Comparison of ENCODE assay signal across 9 cellular contexts in the genomic region with DNA sequence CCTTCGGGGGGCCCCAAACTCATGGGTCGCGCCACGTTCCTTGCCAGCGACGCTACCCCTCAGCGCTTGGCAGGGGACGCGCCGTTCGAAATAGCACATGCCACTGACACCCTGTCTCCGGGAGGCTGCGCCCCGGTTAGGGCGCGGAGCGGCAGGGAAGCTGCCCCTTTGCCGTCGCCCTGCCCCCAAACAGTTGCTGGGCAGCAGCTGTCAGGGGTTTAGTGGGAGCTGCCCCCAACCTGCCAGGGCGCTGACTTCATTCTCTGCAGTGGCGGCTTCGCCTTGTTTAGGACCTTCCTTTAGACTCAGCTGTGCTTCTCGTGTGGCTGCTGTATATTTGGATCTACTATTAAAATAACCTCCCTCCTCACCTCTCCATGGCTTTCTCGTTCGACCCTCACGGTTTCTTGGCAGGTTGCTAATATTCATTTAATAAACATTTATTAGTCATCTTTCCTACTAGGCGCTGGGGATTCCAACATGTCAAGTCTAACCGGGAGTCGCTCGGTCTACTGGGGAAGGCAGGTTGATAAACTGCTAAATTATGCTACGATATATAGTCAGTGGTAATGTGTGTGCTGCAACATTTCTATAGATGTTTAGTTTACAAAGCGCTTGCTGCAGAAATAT. TPM values are rescaled to one million over a fixed set of nuclear protein-coding genes. Genes with fewer than 3 reads are reported as not detected.
DNase-seq lines count a peak whose midpoint lies in the region; ATAC-seq and TF ChIP-seq lines count a peak whose summit lies in the region.
"Had no signal": no experiment of that assay in that cellular context is flagged by ENCODE, and none has a peak within 500 bp of the region (broad histone marks: within the 10 kb centered on the region; RNA-seq: fewer than 3 reads in every experiment).

No MANE protein-coding gene starts in this region.

- H3K27ac ChIP-seq in C4-2B (peak overlapping the region; percentile 90), cardiac muscle cell (no peak overlapping the region)

- H3K36me3 Mint-ChIP-seq in activated naive CD4-positive, alpha-beta T cell treated with anti-CD3 and anti-CD28 coated beads, Interleukin-2, amount 10 ng/mL, durations not matched to agents 7 days and 5 days, result peaks cover 4% of the 10 kb centered on the region
- no peaks in the 10 kb centered on the region for H3K36me3 Mint-ChIP-seq in progenitor cell of endocrine pancreas (ENCODE audit: insufficient read depth)

- no peaks in the 10 kb centered on the region for H3K9me3 Mint-ChIP-seq in activated naive CD4-positive, alpha-beta T cell treated with anti-CD3 and anti-CD28 coated beads, Interleukin-2, amount 10 ng/mL, durations not matched to agents 7 days and 5 days
- no peaks in the 10 kb centered on the region for H3K9me3 Mint-ChIP-seq in progenitor cell of endocrine pancreas (ENCODE audit: low read depth)

- TF ChIP-seq CTCF in C4-2B (conservative IDR thresholded peaks at IDR 0.05), result no peak
- TF ChIP-seq CTCF in cardiac muscle cell (IDR thresholded peaks at IDR 0.05; ENCODE audit: low read depth, low read length), result no peak
- TF ChIP-seq CTCF in progenitor cell of endocrine pancreas (IDR thresholded peaks at IDR 0.05; ENCODE audit: unreplicated experiment), result no peak

- H3K36me3 ChIP-seq in cardiac muscle cell, result no peaks in the 10 kb centered on the region

- H3K4me1 ChIP-seq in cardiac muscle cell (ENCODE audit: low read depth), result peaks cover 5% of the 10 kb centered on the region

- peak overlapping the region; percentile 92 for H3K4me3 Mint-ChIP-seq in activated naive CD4-positive, alpha-beta T cell treated with anti-CD3 and anti-CD28 coated beads, Interleukin-2, amount 10 ng/mL, durations not matched to agents 7 days and 5 days
- peak overlapping the region; percentile 88 for H3K4me3 Mint-ChIP-seq in progenitor cell of endocrine pancreas (ENCODE audit: low read depth)

- H3K27ac Mint-ChIP-seq in activated naive CD4-positive, alpha-beta T cell treated with anti-CD3 and anti-CD28 coated beads, Interleukin-2, amount 10 ng/mL, durations not matched to agents 7 days and 5 days, result peak overlapping the region; percentile 95
- H3K27ac Mint-ChIP-seq in progenitor cell of endocrine pancreas, result peak overlapping the region; percentile 93

- H3K27me3 ChIP-seq in cardiac muscle cell, result no peaks in the 10 kb centered on the region

- CTCF ChIA-PET in activated naive CD4-positive, alpha-beta T cell treated with anti-CD3 and anti-CD28 coated beads, Interleukin-2, amount 10 ng/mL, durations not matched to agents 7 days and 5 days (lab: Charles Lee), result interaction anchor here (0.8 to 5.5 kb wide), 14 partner anchors 12 to 471 kb away, joined by 3 to 57 read pairs (median 4); a partner anchor contains a TSS

- H3K4me3 ChIP-seq in cardiac muscle cell, result peak overlapping the region; percentile 43

- ATAC-seq in GM21528 (IDR thresholded peaks at IDR 0.05; ENCODE audit: low FRiP score, unreplicated experiment), result peak; percentile 5

- H3K27me3 Mint-ChIP-seq in activated naive CD4-positive, alpha-beta T cell treated with anti-CD3 and anti-CD28 coated beads, Interleukin-2, amount 10 ng/mL, durations not matched to agents 7 days and 5 days, result peaks cover 7% of the 10 kb centered on the region
- H3K27me3 Mint-ChIP-seq in progenitor cell of endocrine pancreas, result peaks cover 6% of the 10 kb centered on the region

- H3K4me1 Mint-ChIP-seq in activated naive CD4-positive, alpha-beta T cell treated with anti-CD3 and anti-CD28 coated beads, Interleukin-2, amount 10 ng/mL, durations not matched to agents 7 days and 5 days, result peaks cover 60% of the 10 kb centered on the region
- H3K4me1 Mint-ChIP-seq in progenitor cell of endocrine pancreas (ENCODE audit: low read depth), result peaks cover 21% of the 10 kb centered on the region

- DNase-seq in NCI-H2171 treated with DMSO at 0.1 percent for 48 hours (lab: John Stamatoyannopoulos, UW), result peak; percentile 41
- peak; percentile 58 for DNase-seq in activated naive CD4-positive, alpha-beta T cell treated with anti-CD3 and anti-CD28 coated beads, Interleukin-2, amount 10 ng/mL, durations not matched to agents 7 days and 5 days
- DNase-seq in cardiac muscle cell (ENCODE audit: low read depth in 1 of 2, low spot score in 1 of 2), result peak; percentile 16 to 33
- no peak for DNase-seq in progenitor cell of endocrine pancreas (ENCODE audit: low spot score, unreplicated experiment)
- no peak for DNase-seq in NCI-H2107 (lab: John Stamatoyannopoulos, UW)
- DNase-seq in GM19240 (ENCODE audit: insufficient read length, low spot score), result no peak

- no peaks in the 10 kb centered on the region for H3K9me3 ChIP-seq in cardiac muscle cell (ENCODE audit: low read depth)

RNA-seq across cellular contexts. Expression of a gene that starts 0.8 kb away (rescaled TPM):
- 56.7 and 66.3 TPM in 2 replicates for total RNA-seq in cardiac muscle cell
- polyA plus RNA-seq in cardiac muscle cell, result 77.7 and 109 TPM in 2 replicates
- 45.7 and 48.7 TPM in 2 replicates for total RNA-seq in progenitor cell of endocrine pancreas

RNA-seq across cellular contexts. Expression of a gene that starts 8.3 kb away (rescaled TPM):
- total RNA-seq in cardiac muscle cell, result 58.8 and 75.2 TPM in 2 replicates
- polyA plus RNA-seq in cardiac muscle cell, result 14.9 and 17.0 TPM in 2 replicates
- total RNA-seq in progenitor cell of endocrine pancreas, result 102 and 111 TPM in 2 replicates

RNA-seq across cellular contexts. Expression of a gene that starts 9.5 kb away (rescaled TPM):
- total RNA-seq in cardiac muscle cell (154 and 188 TPM in 2 replicates), progenitor cell of endocrine pancreas (261 and 292 TPM in 2 replicates)
- 143 and 176 TPM in 2 replicates for polyA plus RNA-seq in cardiac muscle cell

RNA-seq across cellular contexts. Expression of a gene that starts 37.2 kb away (rescaled TPM):
- total RNA-seq in cardiac muscle cell (2.1 TPM in 1 of 2 replicates, not detected in the other), progenitor cell of endocrine pancreas (4.8 and 6.2 TPM in 2 replicates)
- polyA plus RNA-seq in cardiac muscle cell, result 0.27 TPM in 1 of 2 replicates, not detected in the other
- total RNA-seq: NCI-H460 had no signal

RNA-seq across cellular contexts. Expression of a gene that starts 47.4 kb away (rescaled TPM):
- total RNA-seq in cardiac muscle cell (not detected in 2 replicates), progenitor cell of endocrine pancreas (not detected in 2 replicates)
- polyA plus RNA-seq in cardiac muscle cell, result 1.9 TPM in 1 of 2 replicates, not detected in the other
- total RNA-seq: NCI-H460 had no signal

Comparison
In these comparisons a context has a peak if more than half of its experiments do, and no peak if none do; other contexts are left out.
1. DNase-seq: peak in NCI-H2171 treated with DMSO at 0.1 percent for 48 hours (single experiment), activated naive CD4-positive, alpha-beta T cell treated with anti-CD3 and anti-CD28 coated beads, Interleukin-2, amount 10 ng/mL, durations not matched to agents 7 days and 5 days (single experiment) and cardiac muscle cell (2 of 2); none in progenitor cell of endocrine pancreas (single experiment), NCI-H2107 (single experiment) and GM19240 (single experiment).